In genomic region chr21:34110594-34111202, GRCh38 we compare ENCODE assay signal across 26 cellular contexts.
"Had no signal": no experiment of that assay in that cellular context is flagged by ENCODE, and none has a peak within 500 bp of the region (broad histone marks: within the 10 kb centered on the region; RNA-seq: fewer than 3 reads in every experiment).

No MANE protein-coding gene starts in this region.

- DNase-seq: dorsolateral prefrontal cortex; effector CD4-positive, alpha-beta T cell; foreskin fibroblast; heart left ventricle; kidney; mucosa of descending colon; naive B cell; pancreas; right lobe of liver; stimulated activated CD4-positive, alpha-beta T cell treated with anti-CD3 and anti-CD28 coated beads, Interleukin-2, amount 100 ng/mL, for 24 hours; stimulated activated CD4-positive, alpha-beta T cell treated with anti-CD3 and anti-CD28 coated beads, Interleukin-4, amount 100 ng/mL, for 4 hours; stimulated activated naive CD8-positive, alpha-beta T cell treated with anti-CD3 and anti-CD28 coated beads, Interleukin-15, Interleukin-2, amounts not matched to agents 100 U/mL and 50 U/mL, for 24 hours; substantia nigra; testis; upper lobe of left lung had no signal

- H3K9me3 ChIP-seq: gastroesophageal sphincter, heart left ventricle, mucosa of descending colon, neutrophil, pancreas, right lobe of liver, testis, tibial nerve, upper lobe of left lung had no signal

- ATAC-seq: esophagus mucosa; gastroesophageal sphincter; heart left ventricle; left lobe of liver; mucosa of descending colon; natural killer cell treated with Interleukin-12 subunit alpha and Interleukin-12 subunit beta and Interleukin-15 and Interleukin-18, amount 100 ng/mL, for 72 hours; right lobe of liver; stimulated activated memory B cell treated with anti-CD40 and anti-IgM and Interleukin-4, amounts not matched to agents 10 μg/mL and 1 μg/mL and 100 μg/mL, for 72 hours; stimulated activated naive CD8-positive, alpha-beta T cell treated with anti-CD3 and anti-CD28 coated beads, Interleukin-15, Interleukin-2, amounts not matched to agents 100 U/mL and 50 U/mL, for 24 hours had no signal

- H2AFZ ChIP-seq: hepatocyte had no signal

- H3K4me3 Mint-ChIP-seq: memory B cell; naive B cell; natural killer cell treated with Interleukin-12 subunit alpha and Interleukin-12 subunit beta and Interleukin-15 and Interleukin-18, amount 100 ng/mL, for 72 hours; neural crest cell; stimulated activated memory B cell treated with anti-CD40 and anti-IgM and Interleukin-4, amounts not matched to agents 10 μg/mL and 1 μg/mL and 100 μg/mL, for 72 hours had no signal

- H3K4me3 ChIP-seq: dorsolateral prefrontal cortex, gastroesophageal sphincter, heart left ventricle, hepatocyte, lung, mucosa of descending colon, pancreas, right lobe of liver, testis, tibial nerve, upper lobe of left lung had no signal

- H3K27ac Mint-ChIP-seq: memory B cell; stimulated activated memory B cell treated with anti-CD40 and anti-IgM and Interleukin-4, amounts not matched to agents 10 μg/mL and 1 μg/mL and 100 μg/mL, for 72 hours had no signal

- H3K27me3 Mint-ChIP-seq: memory B cell; naive B cell; natural killer cell treated with Interleukin-12 subunit alpha and Interleukin-12 subunit beta and Interleukin-15 and Interleukin-18, amount 100 ng/mL, for 72 hours; stimulated activated memory B cell treated with anti-CD40 and anti-IgM and Interleukin-4, amounts not matched to agents 10 μg/mL and 1 μg/mL and 100 μg/mL, for 72 hours had no signal

- H3K4me2 ChIP-seq: hepatocyte had no signal

- H3K9me3 Mint-ChIP-seq: memory B cell; naive B cell; natural killer cell treated with Interleukin-12 subunit alpha and Interleukin-12 subunit beta and Interleukin-15 and Interleukin-18, amount 100 ng/mL, for 72 hours; stimulated activated memory B cell treated with anti-CD40 and anti-IgM and Interleukin-4, amounts not matched to agents 10 μg/mL and 1 μg/mL and 100 μg/mL, for 72 hours had no signal

- H3K27ac ChIP-seq: dorsolateral prefrontal cortex, gastroesophageal sphincter, heart left ventricle, hepatocyte, neutrophil, pancreas, right lobe of liver, tibial nerve, upper lobe of left lung had no signal

- H3K36me3 ChIP-seq: gastroesophageal sphincter, heart left ventricle, neutrophil, pancreas, right lobe of liver, tibial nerve, upper lobe of left lung had no signal

- H3K27me3 ChIP-seq: gastroesophageal sphincter, heart left ventricle, hepatocyte, neutrophil, pancreas, right lobe of liver, testis, tibial nerve, upper lobe of left lung had no signal
